In the genomic region with DNA sequence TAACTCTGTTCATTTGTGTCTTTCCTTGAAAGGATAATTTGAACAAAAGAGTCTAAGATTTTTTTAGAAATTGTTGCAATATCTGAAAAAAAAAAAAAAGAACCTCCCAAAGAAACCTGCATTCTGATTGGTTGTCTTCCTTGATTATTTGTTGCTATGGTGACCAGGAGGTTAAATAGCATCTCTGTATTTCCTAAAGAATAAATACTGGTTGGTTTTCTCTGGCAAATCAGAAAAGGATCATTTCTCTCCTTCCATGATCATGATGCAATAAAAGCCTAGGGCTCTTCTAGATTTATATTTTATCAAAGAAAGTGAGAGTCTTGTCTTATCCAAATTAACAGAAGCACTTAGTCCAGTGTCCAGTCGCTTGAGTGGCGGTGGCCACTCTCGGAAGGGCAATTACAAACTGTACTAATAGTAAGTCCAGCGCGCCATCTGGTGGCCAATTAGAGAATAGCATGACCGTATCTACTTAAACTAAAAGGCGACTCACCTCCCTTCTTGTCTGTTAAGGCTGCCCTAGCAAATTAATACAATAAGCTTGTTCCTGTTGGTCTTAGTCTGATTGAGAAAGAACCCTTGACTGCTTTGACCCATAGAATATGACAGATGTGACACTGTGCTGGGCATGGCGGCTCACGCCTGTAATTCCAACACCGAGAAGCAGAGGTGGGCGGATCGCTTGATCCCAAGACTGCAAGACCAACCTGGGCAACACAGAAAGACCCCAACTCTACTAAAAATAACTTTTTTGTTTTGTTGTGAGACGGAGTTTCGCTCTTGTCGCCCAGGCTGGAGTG, we compare ENCODE assay signal across 9 cellular contexts. TPM values are rescaled to one million over a fixed set of nuclear protein-coding genes. Genes with fewer than 3 reads are reported as not detected.
DNase-seq lines count a peak whose midpoint lies in the region; ATAC-seq and TF ChIP-seq lines count a peak whose summit lies in the region.
"Had no signal": no experiment of that assay in that cellular context is flagged by ENCODE, and none has a peak within 500 bp of the region (broad histone marks: within the 10 kb centered on the region; RNA-seq: fewer than 3 reads in every experiment).

No MANE protein-coding gene starts in this region.

- H3K4me2 ChIP-seq in PC-9, result no peak overlapping the region

- H3F3A ChIP-seq in PC-9 (ENCODE audit: insufficient read depth, low read depth), result no peaks in the 10 kb centered on the region; the same call in 1 of the 2 replicates

- H3K9me3 ChIP-seq in PC-9 (ENCODE audit: insufficient read depth, low read depth) (no peaks in the 10 kb centered on the region), esophagus muscularis mucosa (no peaks in the 10 kb centered on the region)

- no peaks in the 10 kb centered on the region for H3K36me3 Mint-ChIP-seq in naive thymus-derived CD8-positive, alpha-beta T cell

- no peak for TF ChIP-seq EP300 in esophagus muscularis mucosa (IDR thresholded peaks at IDR 0.05)

- H3K27me3 Mint-ChIP-seq in naive thymus-derived CD8-positive, alpha-beta T cell, result peaks cover 0 to 4% (median 0%) of the 10 kb centered on the region in 5 donors

- H3K9me3 Mint-ChIP-seq in naive thymus-derived CD8-positive, alpha-beta T cell, result no peaks in the 10 kb centered on the region
- H3K9me3 Mint-ChIP-seq: T-helper 1 cell treated with Interleukin-12 subunit alpha and Interleukin-12 subunit beta and Interleukin-4 antibody, amounts not matched to agents 30 μg/mL and 1 μg/mL, for 36 hours had no signal

- ATAC-seq in naive thymus-derived CD8-positive, alpha-beta T cell, result peak; percentile 53 to 66
- ATAC-seq in GM21576 (IDR thresholded peaks at IDR 0.05; ENCODE audit: unreplicated experiment), result no peak

- H3K36me3 ChIP-seq in PC-9 (ENCODE audit: low read depth) (no peaks in the 10 kb centered on the region), esophagus muscularis mucosa (no peaks in the 10 kb centered on the region)

- peak overlapping the region in 1 of 10 donors; percentile 54 for H3K27ac Mint-ChIP-seq in naive thymus-derived CD8-positive, alpha-beta T cell
- H3K27ac Mint-ChIP-seq: T-helper 1 cell treated with Interleukin-12 subunit alpha and Interleukin-12 subunit beta and Interleukin-4 antibody, amounts not matched to agents 30 μg/mL and 1 μg/mL, for 36 hours had no signal

- BruUV-seq in PC-9 (replicated peaks; lab: Mats Ljungman, UMichigan), result no TSS peak

- H3K4me3 Mint-ChIP-seq in naive thymus-derived CD8-positive, alpha-beta T cell, result no peak overlapping the region
- H3K4me3 Mint-ChIP-seq: T-helper 1 cell treated with Interleukin-12 subunit alpha and Interleukin-12 subunit beta and Interleukin-4 antibody, amounts not matched to agents 30 μg/mL and 1 μg/mL, for 36 hours had no signal

- DNase-seq in D341Med (ENCODE audit: low spot score) (peak; percentile 69), Kasumi-1 (lab: John Stamatoyannopoulos, UW) (peak; percentile 83 to 85), PC-9 (peak; percentile 79 to 81), activated T-cell treated with anti-CD3 and anti-CD28 coated beads for 48 hours (ENCODE audit: low read depth) (peak; percentile 59), esophagus muscularis mucosa (ENCODE audit: extremely low spot score) (peak; percentile 99)
- DNase-seq in naive thymus-derived CD8-positive, alpha-beta T cell, result peak; percentile 59 to 89 (median 70)
- peak; percentile 19 to 68 for DNase-seq in stimulated activated CD8-positive, alpha-beta memory T cell treated with anti-CD3 and anti-CD28 coated beads, Interleukin-7, amount 100 ng/mL, for 48 hours (ENCODE audit: extremely low read depth in 1 of 2, low read depth in 1 of 2)

- H3K79me2 ChIP-seq in PC-9 (ENCODE audit: low read depth), result no peaks in the 10 kb centered on the region

- no peaks in the 10 kb centered on the region for H4K20me1 ChIP-seq in PC-9 (ENCODE audit: insufficient read depth)

- H3K4me1 ChIP-seq in PC-9 (replicated peaks; ENCODE audit: insufficient read depth), result peaks cover 4% of the 10 kb centered on the region
- peaks cover 0 to 7% (median 0%) of the 10 kb centered on the region in 4 donors for H3K4me1 ChIP-seq in esophagus muscularis mucosa

- H3K4me1 Mint-ChIP-seq in naive thymus-derived CD8-positive, alpha-beta T cell, result peaks cover under 1 to 8% (median 5%) of the 10 kb centered on the region in 4 donors

- intact Hi-C loops in PC-9 (cut with micrococcal nuclease; ENCODE audit: unreplicated experiment) (loop anchor here (1.0 kb wide), 2 partner anchors 26 to 260 kb away; no protein-coding TSS in a partner anchor), esophagus muscularis mucosa (cut with DNase I) (loop anchor here (2.0 kb wide), 1 partner anchor 14 kb away; no protein-coding TSS in a partner anchor)

- no peaks in the 10 kb centered on the region for H3K9me2 ChIP-seq in PC-9 (ENCODE audit: insufficient read depth)

- no peak overlapping the region for H2AFZ ChIP-seq in PC-9

- peak; percentile 97 for TF ChIP-seq CTCF in PC-9 (conservative IDR thresholded peaks at IDR 0.05)
- peak; percentile 91 to 97 (median 95) for TF ChIP-seq CTCF in esophagus muscularis mucosa (IDR thresholded peaks at IDR 0.05)

- 35% methylated on average over 15 of the region's 15 CpGs for WGBS in esophagus muscularis mucosa

- POLR2A ChIA-PET in PC-9 (lab: Charles Lee; ENCODE audit: unreplicated experiment), result no interaction called here
- POLR2A ChIA-PET in naive thymus-derived CD8-positive, alpha-beta T cell (lab: Charles Lee), result interaction anchor here (0.7 to 1.7 kb wide), 5 partner anchors 19 to 84 kb away, joined by 3 to 6 read pairs (median 5); a partner anchor contains a TSS

- H3K4me3 ChIP-seq in PC-9 (no peak overlapping the region), esophagus muscularis mucosa (no peak overlapping the region)

- CTCF ChIA-PET in PC-9 (lab: Charles Lee), result interaction anchor here (0.6 to 1.3 kb wide), 13 partner anchors 10 to 521 kb away, joined by 3 to 17 read pairs (median 4); a partner anchor contains a TSS

- H3K27ac ChIP-seq in PC-9 (no peak overlapping the region), esophagus muscularis mucosa (replicated peaks in 1 of 4) (no peak overlapping the region)

- no peak for TF ChIP-seq POLR2A in esophagus muscularis mucosa (IDR thresholded peaks at IDR 0.05; ENCODE audit: low read depth)

- no peaks in the 10 kb centered on the region for H3K27me3 ChIP-seq in PC-9 (ENCODE audit: insufficient read depth, low read depth)
- no peaks in the 10 kb centered on the region for H3K27me3 ChIP-seq in esophagus muscularis mucosa

RNA-seq across cellular contexts. Expression of a gene that starts 47.0 kb away (rescaled TPM):
- total RNA-seq in PC-9 (2021) (not detected in 2 replicates), esophagus muscularis mucosa (1 to 10 TPM; 1.5 to 3.3 (median 1.6) TPM)
- total RNA-seq in naive thymus-derived CD8-positive, alpha-beta T cell, result 1 to 10 TPM; 1.2 to 1.6 TPM
- under 1 TPM in 2 of 3 donors, not detected in 1; 0.20 to 0.91 TPM for polyA plus RNA-seq in naive thymus-derived CD8-positive, alpha-beta T cell

RNA-seq across cellular contexts. Expression of a gene that starts 58.5 kb away (rescaled TPM):
- total RNA-seq in PC-9 (2021) (211 and 239 TPM in 2 replicates), esophagus muscularis mucosa (100 to 1,000 TPM; 114 to 155 (median 129) TPM)
- 100 to 1,000 TPM; 185 to 190 TPM for total RNA-seq in naive thymus-derived CD8-positive, alpha-beta T cell
- polyA plus RNA-seq in naive thymus-derived CD8-positive, alpha-beta T cell, result 100 to 1,000 TPM; 188 to 221 (median 214) TPM

Comparison
In these comparisons a context has a peak if more than half of its experiments do, and no peak if none do; other contexts are left out.
1. DNase-seq: peak in every context shown above with its lines; median percentile 99 in esophagus muscularis mucosa; 84 in Kasumi-1; 80 in PC-9; 70 in naive thymus-derived CD8-positive, alpha-beta T cell; 69 in D341Med; 59 in activated T-cell treated with anti-CD3 and anti-CD28 coated beads for 48 hours; 44 in stimulated activated CD8-positive, alpha-beta memory T cell treated with anti-CD3 and anti-CD28 coated beads, Interleukin-7, amount 100 ng/mL, for 48 hours.